ENCODE assay signal across 8 cellular contexts in the genomic region with DNA sequence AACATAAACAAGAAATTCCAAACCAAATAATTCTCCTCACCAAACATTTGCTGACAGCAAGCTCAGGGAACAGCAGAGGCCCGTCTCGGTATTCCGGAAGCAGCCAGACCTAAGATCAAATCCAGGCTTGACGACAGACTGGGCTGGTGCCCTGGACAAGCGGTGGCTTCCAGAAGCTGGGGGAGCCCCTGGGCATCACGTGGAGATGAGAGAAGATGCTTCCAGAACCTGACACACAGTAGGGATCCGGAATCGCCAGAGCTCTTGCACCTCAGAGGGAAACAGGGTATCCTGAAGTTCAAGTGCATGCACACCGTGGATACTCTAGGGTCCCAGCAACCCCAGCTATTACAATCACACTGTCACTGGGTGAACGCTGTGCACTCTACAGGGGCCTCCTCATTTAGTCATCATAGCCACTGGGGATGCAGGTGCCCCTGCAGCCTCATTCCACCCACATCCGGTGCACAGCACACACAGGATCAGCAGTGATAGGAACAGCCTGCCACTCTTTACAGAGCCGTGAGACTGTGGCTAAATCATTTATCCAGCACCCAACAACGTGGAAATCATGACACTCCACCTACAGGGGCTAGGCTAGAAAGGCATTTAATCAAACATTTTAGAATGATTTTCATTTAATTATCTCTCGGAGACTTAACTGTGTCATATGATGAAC.
DNase-seq lines count a peak whose midpoint lies in the region; ATAC-seq and TF ChIP-seq lines count a peak whose summit lies in the region.

No MANE protein-coding gene starts in this region.

- no peak overlapping the region for H3K14ac ChIP-seq in IMR-90 (replicated peaks; ENCODE audit: low read depth, low read length)

- POLR2A ChIA-PET in IMR-90 (lab: Charles Lee; ENCODE audit: unreplicated experiment): no interaction called here
- POLR2A ChIA-PET in GM10248 (lab: Yijun Ruan, JAX): no interaction called here

- intact Hi-C loops in IMR-90 (cut with micrococcal nuclease): no loop called here

- no peak overlapping the region for H3K27ac ChIP-seq in IMR-90 (ENCODE audit: insufficient read depth, low read length)

- H4K20me1 ChIP-seq in IMR-90 (ENCODE audit: insufficient read depth, low read length): peaks cover 17% of the 10 kb centered on the region

- H2AFZ ChIP-seq in IMR-90 (replicated peaks; ENCODE audit: low read length, poor library complexity): no peak overlapping the region

- no peak for TF ChIP-seq RAD21 in IMR-90 (IDR thresholded peaks at IDR 0.05; ENCODE audit: low read length)

- no peaks in the 10 kb centered on the region for H3K9me3 ChIP-seq in IMR-90 (ENCODE audit: control insufficient read depth, insufficient read depth, low read length)

- no peak overlapping the region for H3K9ac ChIP-seq in IMR-90 (ENCODE audit: low read depth, low read length)

- peak; percentile 26 for DNase-seq in IMR-90
- peak; percentile 43 to 67 for DNase-seq in activated CD8-positive, alpha-beta memory T cell treated with anti-CD3 and anti-CD28 coated beads for 1 hour (ENCODE audit: extremely low read depth in 1 of 2, low read depth in 1 of 2)
- peak; percentile 67 for DNase-seq in glomerular visceral epithelial cell (ENCODE audit: extremely low spot score)
- DNase-seq in stimulated activated CD8-positive, alpha-beta memory T cell treated with anti-CD3 and anti-CD28 coated beads, Interleukin-15, amount 100 ng/mL, for 24 hours (ENCODE audit: low read depth): peak; percentile 27
- DNase-seq in cerebellum (ENCODE audit: low spot score): no peak
- DNase-seq in anterior cingulate cortex (lab: John Stamatoyannopoulos, UW): no peak
- no peak for DNase-seq in GM10248 (ENCODE audit: extremely low spot score)
- DNase-seq in NCI-H1930 (lab: John Stamatoyannopoulos, UW): no peak

- no peak overlapping the region for H2AK5ac ChIP-seq in IMR-90 (ENCODE audit: low read depth, low read length)

- no peak for ATAC-seq in IMR-90 (ENCODE audit: low read depth)

- H3K23ac ChIP-seq in IMR-90 (ENCODE audit: low read depth, low read length): no peak overlapping the region

- no peaks in the 10 kb centered on the region for H3K36me3 ChIP-seq in IMR-90 (ENCODE audit: control insufficient read depth, insufficient read depth, low read length)

- no peak overlapping the region for H3K4me3 ChIP-seq in IMR-90 (ENCODE audit: insufficient read depth, low read depth, low read length)

- H2BK15ac ChIP-seq in IMR-90 (ENCODE audit: low read depth, low read length): no peak overlapping the region

- TF ChIP-seq CTCF in IMR-90 (conservative IDR thresholded peaks at IDR 0.05; ENCODE audit: low read depth, low read length) (no peak), GM10248 (IDR thresholded peaks at IDR 0.05; ENCODE audit: control extremely low read depth, extremely low read depth, low read depth, missing control alignments) (no peak)

- H2BK120ac ChIP-seq in IMR-90 (ENCODE audit: low read depth, low read length): no peak overlapping the region

- no TSS peak for BruUV-seq in IMR-90 (replicated peaks; lab: Mats Ljungman, UMichigan)

- CTCF ChIA-PET in IMR-90 (lab: Yijun Ruan, JAX) (no interaction called here), GM10248 (lab: Yijun Ruan, JAX) (no interaction called here)

- no peak overlapping the region for H2BK5ac ChIP-seq in IMR-90 (ENCODE audit: low read depth, low read length, poor library complexity, severe bottlenecking)

- in situ Hi-C loops in IMR-90 (cut with MboI; ENCODE audit: low sequenced_read_pairs): no loop called here

- no peak overlapping the region for H2BK20ac ChIP-seq in IMR-90 (ENCODE audit: low read depth, low read length)

- H3K9me1 ChIP-seq in IMR-90 (ENCODE audit: insufficient read depth, low read length): peaks cover 7% of the 10 kb centered on the region

- peaks cover 17% of the 10 kb centered on the region for H3K4me1 ChIP-seq in IMR-90 (ENCODE audit: control insufficient read depth, insufficient read depth, low read length)

- no peak overlapping the region for H4K91ac ChIP-seq in IMR-90 (ENCODE audit: insufficient read depth, low read depth, low read length)

- no peak for TF ChIP-seq POLR2A in IMR-90 (IDR thresholded peaks at IDR 0.05; ENCODE audit: low read depth, low read length)

- H3K18ac ChIP-seq in IMR-90 (ENCODE audit: low read depth, low read length): no peak overlapping the region

- dilution Hi-C loops in IMR-90 (cut with HindIII; ENCODE audit: low sequenced_read_pairs, unreplicated experiment): no loop called here

- WGBS in IMR-90 (ENCODE audit: extremely low coverage in 2 of 2, insufficient read length in 1 of 2), 2 experiments: 60% methylated on average over 2 of the region's 14 CpGs; no CpG with 5 or more reads in 1 of the 2 experiments

- H3K27me3 ChIP-seq in IMR-90 (ENCODE audit: control insufficient read depth, insufficient read depth, low read length): no peaks in the 10 kb centered on the region

- H2AK9ac ChIP-seq in IMR-90 (replicated peaks; ENCODE audit: low read depth, low read length, poor library complexity): no peak overlapping the region

- H3K79me1 ChIP-seq in IMR-90 (ENCODE audit: low read depth in 1 of 2, low read length in 2 of 2): peaks cover 45 to 57% of the 10 kb centered on the region in 2 experiments

- H3K4ac ChIP-seq in IMR-90 (ENCODE audit: low read depth, low read length): no peak overlapping the region

- H3K56ac ChIP-seq in IMR-90 (ENCODE audit: extremely low read depth, insufficient read depth, low read length): no peak overlapping the region

- H4K8ac ChIP-seq in IMR-90 (ENCODE audit: low read depth in 2 of 2, low read length in 2 of 2): no peak overlapping the region

- H4K5ac ChIP-seq in IMR-90 (ENCODE audit: low read depth, low read length): no peak overlapping the region

- no peak overlapping the region; the same call in 1 of the 2 replicates for H3K4me2 ChIP-seq in IMR-90 (ENCODE audit: low read depth, low read length)

TF ChIP-seq in IMR-90, 13 proteins besides CTCF, POLR2A, EP300 and RAD21:
- TF ChIP-seq MXI1 (IDR thresholded peaks at IDR 0.05; ENCODE audit: borderline replicate concordance, low read depth, low read length) (no peak), MAZ (IDR thresholded peaks at IDR 0.05; ENCODE audit: borderline replicate concordance, low read depth, low read length) (no peak), MAFK (IDR thresholded peaks at IDR 0.05; ENCODE audit: low read depth, low read length) (no peak), RCOR1 (IDR thresholded peaks at IDR 0.05; ENCODE audit: insufficient replicate concordance, low read length) (no peak), CHD1 (IDR thresholded peaks at IDR 0.05; ENCODE audit: low read depth, low read length) (no peak), CEBPB (IDR thresholded peaks at IDR 0.05; ENCODE audit: low read depth, low read length) (no peak), FOS (IDR thresholded peaks at IDR 0.05; ENCODE audit: low read depth, low read length) (no peak)
- TF ChIP-seq, protein P1, sequence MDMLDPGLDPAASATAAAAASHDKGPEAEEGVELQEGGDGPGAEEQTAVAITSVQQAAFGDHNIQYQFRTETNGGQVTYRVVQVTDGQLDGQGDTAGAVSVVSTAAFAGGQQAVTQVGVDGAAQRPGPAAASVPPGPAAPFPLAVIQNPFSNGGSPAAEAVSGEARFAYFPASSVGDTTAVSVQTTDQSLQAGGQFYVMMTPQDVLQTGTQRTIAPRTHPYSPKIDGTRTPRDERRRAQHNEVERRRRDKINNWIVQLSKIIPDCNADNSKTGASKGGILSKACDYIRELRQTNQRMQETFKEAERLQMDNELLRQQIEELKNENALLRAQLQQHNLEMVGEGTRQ (IDR thresholded peaks at IDR 0.05; ENCODE audit: low read depth, low read length): no peak
- TF ChIP-seq, protein P2, sequence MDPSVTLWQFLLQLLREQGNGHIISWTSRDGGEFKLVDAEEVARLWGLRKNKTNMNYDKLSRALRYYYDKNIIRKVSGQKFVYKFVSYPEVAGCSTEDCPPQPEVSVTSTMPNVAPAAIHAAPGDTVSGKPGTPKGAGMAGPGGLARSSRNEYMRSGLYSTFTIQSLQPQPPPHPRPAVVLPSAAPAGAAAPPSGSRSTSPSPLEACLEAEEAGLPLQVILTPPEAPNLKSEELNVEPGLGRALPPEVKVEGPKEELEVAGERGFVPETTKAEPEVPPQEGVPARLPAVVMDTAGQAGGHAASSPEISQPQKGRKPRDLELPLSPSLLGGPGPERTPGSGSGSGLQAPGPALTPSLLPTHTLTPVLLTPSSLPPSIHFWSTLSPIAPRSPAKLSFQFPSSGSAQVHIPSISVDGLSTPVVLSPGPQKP (IDR thresholded peaks at IDR 0.05; ENCODE audit: borderline replicate concordance, low read depth, low read length): no peak

Comparison
In these comparisons a context has a peak if more than half of its experiments do, and no peak if none do; other contexts are left out.
1. DNase-seq: peak in IMR-90 (single experiment), activated CD8-positive, alpha-beta memory T cell treated with anti-CD3 and anti-CD28 coated beads for 1 hour (2 of 2), glomerular visceral epithelial cell (single experiment) and stimulated activated CD8-positive, alpha-beta memory T cell treated with anti-CD3 and anti-CD28 coated beads, Interleukin-15, amount 100 ng/mL, for 24 hours (single experiment); none in cerebellum (single experiment), anterior cingulate cortex (0 of 58), GM10248 (single experiment) and NCI-H1930 (0 of 2).